ENCODE assay signal across 14 cellular contexts in the genomic region with DNA sequence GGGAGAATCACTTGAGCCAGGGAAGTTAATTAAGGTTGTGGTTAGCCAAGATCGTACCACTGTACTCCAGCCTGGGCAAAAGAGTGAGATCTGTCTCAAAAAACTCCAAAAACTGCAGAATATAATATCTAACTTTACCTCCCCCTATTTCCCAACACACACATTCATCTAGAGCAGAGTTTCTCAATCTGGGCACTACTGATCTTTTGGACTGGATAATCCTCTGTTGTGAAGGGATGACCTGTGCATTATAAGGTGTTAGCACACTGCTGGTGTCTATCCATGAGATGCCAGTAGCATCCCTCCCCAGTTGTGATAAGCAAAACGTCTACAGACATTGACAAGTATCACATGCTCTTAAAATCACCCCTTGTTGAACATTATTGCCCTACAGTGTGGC.
"Had no signal": no experiment of that assay in that cellular context is flagged by ENCODE, and none has a peak within 500 bp of the region (broad histone marks: within the 10 kb centered on the region; RNA-seq: fewer than 3 reads in every experiment).

No MANE protein-coding gene starts in this region.

- H3K27me3 ChIP-seq: heart left ventricle, neural progenitor cell, ovary, right atrium auricular region had no signal

- DNase-seq: effector memory CD4-positive, alpha-beta T cell; heart left ventricle; hippocampal formation; left colon; mammary epithelial cell; natural killer cell; nucleus accumbens; ovary; small intestine; stimulated activated CD4-positive, alpha-beta T cell treated with anti-CD3 and anti-CD28 coated beads, Interleukin-12 subunit alpha, Interleukin-12 subunit beta, amount 100 ng/mL, for 4 hours; stimulated activated naive CD4-positive, alpha-beta T cell treated with Interleukin-2 at 50 U/mL for 16 hours had no signal

- H3K4me1 ChIP-seq: neural progenitor cell had no signal

- ATAC-seq: esophagus mucosa, heart left ventricle, left colon, natural killer cell had no signal

- H3K4me3 ChIP-seq: heart left ventricle, neural progenitor cell, ovary, right atrium auricular region had no signal

- H3K9me3 ChIP-seq: heart left ventricle, ovary, right atrium auricular region had no signal

- H3K27ac ChIP-seq: heart left ventricle, neural progenitor cell, ovary, right atrium auricular region had no signal

- H3K36me3 ChIP-seq: heart left ventricle, neural progenitor cell, ovary, right atrium auricular region had no signal
